ENCODE assay signal across 17 cellular contexts in the genomic region with DNA sequence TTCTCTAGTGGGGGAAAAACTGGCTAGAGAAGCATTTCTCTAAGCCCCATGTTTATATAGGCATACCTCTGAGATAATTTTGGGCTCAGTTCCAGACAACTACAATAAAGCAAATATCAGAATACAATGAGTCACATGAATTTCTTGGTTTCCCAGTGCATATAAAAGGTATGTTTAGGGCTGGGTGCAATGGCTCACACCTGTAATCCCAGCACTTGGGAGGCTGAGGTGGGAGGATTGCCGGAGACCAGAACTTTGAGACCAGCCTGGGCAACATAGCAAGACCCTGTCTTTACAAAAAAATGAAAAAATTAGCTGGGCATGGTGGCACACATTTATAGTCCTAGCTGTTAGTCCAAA. TPM values are rescaled to one million over a fixed set of nuclear protein-coding genes. Genes with fewer than 3 reads are reported as not detected.
DNase-seq lines count a peak whose midpoint lies in the region; FAIRE-seq and TF ChIP-seq lines count a peak whose summit lies in the region.
"Had no signal": no experiment of that assay in that cellular context is flagged by ENCODE, and none has a peak within 500 bp of the region (broad histone marks: within the 10 kb centered on the region; RNA-seq: fewer than 3 reads in every experiment).

No MANE protein-coding gene starts in this region.

- H3K79me1 ChIP-seq in mesenchymal stem cell (replicated peaks; ENCODE audit: low read length, poor library complexity, severe bottlenecking) = no peaks in the 10 kb centered on the region

- no peak overlapping the region for H3K18ac ChIP-seq in mesenchymal stem cell (ENCODE audit: low read depth in 1 of 2, low read length in 2 of 2)

- no peak overlapping the region for H3K9ac ChIP-seq in mesenchymal stem cell (ENCODE audit: low read length)

- H3K27ac ChIP-seq in mesenchymal stem cell (ENCODE audit: low read length, poor library complexity, severe bottlenecking) = no peak overlapping the region
- H3K27ac ChIP-seq: C4-2B had no signal

- intact Hi-C loops in activated naive CD4-positive, alpha-beta T cell treated with anti-CD3 and anti-CD28 coated beads for 36 hours (cut with micrococcal nuclease) = no loop called here

- H3K4me2 ChIP-seq in mesenchymal stem cell (ENCODE audit: low read length, poor library complexity, severe bottlenecking) = no peak overlapping the region

- 100% methylated on average over 1 of the region's 1 CpG for WGBS in mesenchymal stem cell

- H2BK120ac ChIP-seq in mesenchymal stem cell (ENCODE audit: low read depth, low read length) = no peak overlapping the region

- H3K27ac Mint-ChIP-seq in activated naive CD4-positive, alpha-beta T cell treated with anti-CD3 and anti-CD28 coated beads for 36 hours = no peak overlapping the region
- H3K27ac Mint-ChIP-seq in endothelial cell (ENCODE audit: unreplicated experiment) = no peak overlapping the region
- H3K27ac Mint-ChIP-seq: activated CD8-positive, alpha-beta T cell treated with anti-CD3 and anti-CD28 coated beads, Interleukin-2, amount 10 ng/mL, durations not matched to agents 7 days and 5 days; H9; memory B cell had no signal

- no peaks in the 10 kb centered on the region for H3K27me3 Mint-ChIP-seq in activated naive CD4-positive, alpha-beta T cell treated with anti-CD3 and anti-CD28 coated beads for 36 hours (ENCODE audit: low read depth)
- H3K27me3 Mint-ChIP-seq in endothelial cell (ENCODE audit: unreplicated experiment) = peaks cover 4% of the 10 kb centered on the region
- H3K27me3 Mint-ChIP-seq: central memory CD8-positive, alpha-beta T cell had no signal

- H3K4me3 ChIP-seq in bronchial epithelial cell (ENCODE audit: low read depth, low read length) (no peak overlapping the region), mesenchymal stem cell (ENCODE audit: insufficient read depth in 1 of 2, low read depth in 1 of 2, low read length in 2 of 2) (no peak overlapping the region)

- no peak overlapping the region for H4K8ac ChIP-seq in mesenchymal stem cell (ENCODE audit: low read length)

- no peak overlapping the region for H2AFZ ChIP-seq in mesenchymal stem cell (ENCODE audit: low read depth, low read length)

- H3K23ac ChIP-seq in mesenchymal stem cell (ENCODE audit: low read length in 2 of 2) = no peak overlapping the region

- H3K9me3 Mint-ChIP-seq in activated naive CD4-positive, alpha-beta T cell treated with anti-CD3 and anti-CD28 coated beads for 36 hours = no peaks in the 10 kb centered on the region
- no peaks in the 10 kb centered on the region for H3K9me3 Mint-ChIP-seq in endothelial cell (ENCODE audit: unreplicated experiment)
- H3K9me3 Mint-ChIP-seq: central memory CD8-positive, alpha-beta T cell; H9; memory B cell had no signal

- no peak overlapping the region for H3K4ac ChIP-seq in mesenchymal stem cell (ENCODE audit: low read depth in 1 of 2, low read length in 2 of 2)

- DNase-seq in H4 (ENCODE audit: low spot score) = peak; percentile 34
- peak; percentile 63 for DNase-seq in NCI-H2196 (lab: John Stamatoyannopoulos, UW; ENCODE audit: unreplicated experiment)
- peak; percentile 90 for DNase-seq in bronchial epithelial cell (ENCODE audit: low read depth)
- no peak for DNase-seq in mesenchymal stem cell
- DNase-seq in germinal center (ENCODE audit: low spot score) = no peak
- no peak for DNase-seq in activated naive CD4-positive, alpha-beta T cell treated with anti-CD3 and anti-CD28 coated beads for 36 hours
- DNase-seq in NCI-H1417 (lab: John Stamatoyannopoulos, UW) = no peak
- no peak for DNase-seq in endothelial cell (ENCODE audit: low spot score)
- DNase-seq: activated CD8-positive, alpha-beta T cell treated with anti-CD3 and anti-CD28 coated beads, Interleukin-2, amount 10 ng/mL, durations not matched to agents 7 days and 5 days; H9; NCI-H510A; occipital lobe; Right ventricle myocardium superior; T1000 had no signal

- no peak overlapping the region for H2BK12ac ChIP-seq in mesenchymal stem cell (ENCODE audit: low read length in 2 of 2)

- TF ChIP-seq CTCF in bronchial epithelial cell (IDR thresholded peaks at IDR 0.05; ENCODE audit: insufficient read depth, low read length, severe bottlenecking) (no peak), endothelial cell (IDR thresholded peaks at IDR 0.05; ENCODE audit: unreplicated experiment) (no peak)

- H3K4me3 Mint-ChIP-seq in activated naive CD4-positive, alpha-beta T cell treated with anti-CD3 and anti-CD28 coated beads for 36 hours = no peak overlapping the region
- H3K4me3 Mint-ChIP-seq in endothelial cell (ENCODE audit: unreplicated experiment) = no peak overlapping the region
- H3K4me3 Mint-ChIP-seq: activated CD8-positive, alpha-beta T cell treated with anti-CD3 and anti-CD28 coated beads, Interleukin-2, amount 10 ng/mL, durations not matched to agents 7 days and 5 days; central memory CD8-positive, alpha-beta T cell; H9; memory B cell had no signal

- no peaks in the 10 kb centered on the region for H3K9me3 ChIP-seq in mesenchymal stem cell (ENCODE audit: control insufficient read depth, low read length)

- no peaks in the 10 kb centered on the region for H3K4me1 Mint-ChIP-seq in activated naive CD4-positive, alpha-beta T cell treated with anti-CD3 and anti-CD28 coated beads for 36 hours (ENCODE audit: low read depth)
- peaks cover 23% of the 10 kb centered on the region for H3K4me1 Mint-ChIP-seq in endothelial cell (ENCODE audit: unreplicated experiment)
- H3K4me1 Mint-ChIP-seq: central memory CD8-positive, alpha-beta T cell had no signal

- H2AK5ac ChIP-seq in mesenchymal stem cell (ENCODE audit: low read length, severe bottlenecking) = no peak overlapping the region

- CTCF ChIA-PET in activated naive CD4-positive, alpha-beta T cell treated with anti-CD3 and anti-CD28 coated beads for 36 hours (lab: Charles Lee) = interaction anchor here (0.6 to 0.7 kb wide), 2 partner anchors 1100 to 1507 kb away, joined by 3 read pairs; no protein-coding TSS in a partner anchor

- no peak overlapping the region for H2BK15ac ChIP-seq in mesenchymal stem cell (ENCODE audit: low read depth, poor library complexity, severe bottlenecking)

- H3K14ac ChIP-seq in mesenchymal stem cell (ENCODE audit: low read length in 2 of 2) = no peak overlapping the region

- no peak overlapping the region for H4K91ac ChIP-seq in mesenchymal stem cell (ENCODE audit: low read length)

- peak overlapping the region; percentile 59 for H2BK5ac ChIP-seq in mesenchymal stem cell (ENCODE audit: low read depth, low read length, poor library complexity, severe bottlenecking)

- H3K4me1 ChIP-seq in mesenchymal stem cell (ENCODE audit: control insufficient read depth, insufficient read depth, low read depth, low read length) = peaks cover 17% of the 10 kb centered on the region

- H3K36me3 ChIP-seq in bronchial epithelial cell (ENCODE audit: control insufficient read depth, insufficient read depth, low read length) = no peaks in the 10 kb centered on the region
- no peaks in the 10 kb centered on the region for H3K36me3 ChIP-seq in mesenchymal stem cell (ENCODE audit: control insufficient read depth in 1 of 2, insufficient read depth in 2 of 2, low read depth in 1 of 2, low read length in 2 of 2)

- H3K36me3 Mint-ChIP-seq in activated naive CD4-positive, alpha-beta T cell treated with anti-CD3 and anti-CD28 coated beads for 36 hours (ENCODE audit: low read depth) = peaks cover 1% of the 10 kb centered on the region
- H3K36me3 Mint-ChIP-seq in endothelial cell (ENCODE audit: low read depth, unreplicated experiment) = peaks cover 7% of the 10 kb centered on the region

- FAIRE-seq in bronchial epithelial cell (lab: Jason Lieb, UNC) = no peak

- H3K27me3 ChIP-seq in bronchial epithelial cell (ENCODE audit: control insufficient read depth, insufficient read depth, low read length) (peaks cover 2% of the 10 kb centered on the region), mesenchymal stem cell (ENCODE audit: control insufficient read depth in 1 of 2, insufficient read depth in 1 of 2, low read length in 2 of 2) (peaks cover 12 to 23% of the 10 kb centered on the region in 2 experiments)

RNA-seq across cellular contexts. Expression of a gene that starts 22.2 kb away (rescaled TPM):
- total RNA-seq in H4 (2014; rRNA removed; shearing (Covaris generic)) = 37.9 and 58.5 TPM in 2 replicates
- 46.1 and 49.5 TPM in 2 replicates for total RNA-seq in bronchial epithelial cell
- 28.6 TPM for polyA plus RNA-seq in mesenchymal stem cell (2013, experiment 1 of 2)
- 29.9 TPM for polyA plus RNA-seq in mesenchymal stem cell (2013, experiment 2 of 2)
- 10 to 100 TPM; 49.8 to 52.6 TPM for total RNA-seq in activated naive CD4-positive, alpha-beta T cell treated with anti-CD3 and anti-CD28 coated beads for 36 hours
- 264 TPM for total RNA-seq in endothelial cell (ENCODE audit: unreplicated experiment)

RNA-seq across cellular contexts. Expression of a gene that starts 41.0 kb away (rescaled TPM):
- 53.6 and 65.0 TPM in 2 replicates for total RNA-seq in H4 (2014; rRNA removed; shearing (Covaris generic))
- 65.0 and 66.6 TPM in 2 replicates for total RNA-seq in bronchial epithelial cell
- polyA plus RNA-seq in mesenchymal stem cell (2013, experiment 1 of 2) = 75.3 TPM
- 68.7 TPM for polyA plus RNA-seq in mesenchymal stem cell (2013, experiment 2 of 2)
- 100 to 1,000 TPM; 112 to 117 TPM for total RNA-seq in activated naive CD4-positive, alpha-beta T cell treated with anti-CD3 and anti-CD28 coated beads for 36 hours
- 153 TPM for total RNA-seq in endothelial cell (ENCODE audit: unreplicated experiment)

Comparison
In these comparisons a context has a peak if more than half of its experiments do, and no peak if none do; other contexts are left out.
1. DNase-seq: peak in H4 (single experiment), NCI-H2196 (single experiment) and bronchial epithelial cell (single experiment); none in mesenchymal stem cell (single experiment), germinal center (single experiment), activated naive CD4-positive, alpha-beta T cell treated with anti-CD3 and anti-CD28 coated beads for 36 hours (single experiment), NCI-H1417 (0 of 3) and endothelial cell (single experiment).